8 cellular contexts compared by ENCODE assay signal in the genomic region with DNA sequence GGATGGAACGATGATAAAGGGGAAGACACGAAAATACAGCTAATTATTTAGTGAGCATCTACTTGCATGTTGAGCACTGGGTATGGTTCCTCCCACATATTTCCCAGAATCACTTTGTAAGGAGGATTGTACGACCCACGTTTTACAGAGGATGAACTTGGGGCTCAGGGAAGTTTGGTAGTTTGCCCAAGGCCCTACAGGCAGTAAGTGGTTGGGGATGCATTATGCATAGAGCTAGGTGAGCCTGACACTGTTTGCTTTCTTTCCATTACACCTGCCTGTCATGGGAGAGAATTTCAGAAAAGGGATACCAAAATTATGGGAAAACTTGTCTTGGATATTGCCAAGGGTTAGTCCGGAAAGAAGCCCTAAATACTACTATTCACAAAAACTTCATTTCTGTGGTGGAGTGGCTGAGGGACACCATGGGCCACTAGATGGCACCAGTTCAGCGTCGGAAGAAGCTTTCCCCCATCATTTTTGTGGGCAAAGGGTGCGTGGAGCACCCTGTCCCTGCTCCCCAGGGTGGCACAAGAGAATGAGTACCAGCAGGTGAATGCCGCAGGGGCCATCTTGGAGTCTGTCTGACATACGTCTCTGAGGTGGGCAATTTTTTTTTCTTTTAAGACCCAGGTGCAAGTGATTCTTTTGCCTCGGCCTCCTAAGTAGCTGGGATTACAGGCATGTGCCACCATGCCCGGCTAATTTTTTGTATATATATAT. TPM values are rescaled to one million over a fixed set of nuclear protein-coding genes. Genes with fewer than 3 reads are reported as not detected.
A peak's percentile ranks its signal among the peaks of the same experiment; 100 is the strongest.
DNase-seq lines count a peak whose midpoint lies in the region; ATAC-seq and TF ChIP-seq lines count a peak whose summit lies in the region.

No MANE protein-coding gene starts in this region.

- DNase-seq in DMS114 treated with DMSO at 0.1 percent for 48 hours (lab: John Stamatoyannopoulos, UW; ENCODE audit: unreplicated experiment) (peak; percentile 18), Kasumi-1 (lab: John Stamatoyannopoulos, UW) (peak; percentile 64 to 75), RKO (ENCODE audit: low spot score) (peak; percentile 64), germinal center (ENCODE audit: low spot score) (peak; percentile 48), prostate gland (ENCODE audit: low spot score) (peak; percentile 20)

- no peaks in the 10 kb centered on the region for H3K9me3 ChIP-seq in prostate gland

- H3K4me1 Mint-ChIP-seq in activated T-helper 17 cell treated with anti-CD3 and anti-CD28 coated beads, Interleukin-2, amount 50 U/mL, for 72 hours: no peaks in the 10 kb centered on the region

- no peaks in the 10 kb centered on the region for H3K9me3 Mint-ChIP-seq in activated T-helper 17 cell treated with anti-CD3 and anti-CD28 coated beads, Interleukin-2, amount 50 U/mL, for 72 hours

- H3K27ac ChIP-seq in prostate gland: no peak overlapping the region

- H3K4me3 Mint-ChIP-seq in activated T-helper 17 cell treated with anti-CD3 and anti-CD28 coated beads, Interleukin-2, amount 50 U/mL, for 72 hours: no peak overlapping the region

- no peaks in the 10 kb centered on the region for H3K36me3 Mint-ChIP-seq in activated T-helper 17 cell treated with anti-CD3 and anti-CD28 coated beads, Interleukin-2, amount 50 U/mL, for 72 hours (ENCODE audit: low read depth)

- H3K27me3 ChIP-seq in prostate gland (replicated peaks; ENCODE audit: insufficient read depth): no peaks in the 10 kb centered on the region

- TF ChIP-seq CTCF in prostate gland (IDR thresholded peaks at IDR 0.05): peak; percentile 37 to 73 (median 66)

- intact Hi-C loops in prostate gland (cut with DNase I): loop anchor here (5.0 to 10.0 kb wide), 3 partner anchors 124 to 352 kb away; no protein-coding TSS in a partner anchor

- TF ChIP-seq POLR2A in prostate gland (IDR thresholded peaks at IDR 0.05): no peak

- H3K4me1 ChIP-seq in prostate gland (replicated peaks): no peaks in the 10 kb centered on the region

- peak; percentile 52 for ATAC-seq in activated T-helper 17 cell treated with anti-CD3 and anti-CD28 coated beads, Interleukin-2, amount 50 U/mL, for 72 hours (replicated peaks)
- ATAC-seq in GM21423 (IDR thresholded peaks at IDR 0.05; ENCODE audit: unreplicated experiment) (no peak), HG03354 (IDR thresholded peaks at IDR 0.05; ENCODE audit: poor library complexity, severe bottlenecking, unreplicated experiment) (no peak)

- H3K27ac Mint-ChIP-seq in activated T-helper 17 cell treated with anti-CD3 and anti-CD28 coated beads, Interleukin-2, amount 50 U/mL, for 72 hours: no peak overlapping the region

- H3K36me3 ChIP-seq in prostate gland: no peaks in the 10 kb centered on the region

- peaks cover 14% of the 10 kb centered on the region for H3K27me3 Mint-ChIP-seq in activated T-helper 17 cell treated with anti-CD3 and anti-CD28 coated beads, Interleukin-2, amount 50 U/mL, for 72 hours

- 36% methylated on average over 12 of the region's 12 CpGs for WGBS in prostate gland

- no peak overlapping the region for H3K4me3 ChIP-seq in prostate gland

RNA-seq across cellular contexts. Expression of a gene that starts 18.3 kb away (rescaled TPM):
- total RNA-seq in activated T-helper 17 cell treated with anti-CD3 and anti-CD28 coated beads, Interleukin-2, amount 50 U/mL, for 72 hours: 1,000 to 10,000 TPM; 1,803 to 1,918 TPM
- total RNA-seq in prostate gland: 1,000 to 10,000 TPM in 1 of 2 donors, 100 to 1,000 TPM in 1; 950 to 1,861 TPM

RNA-seq across cellular contexts. Expression of a gene that starts 23.5 kb away (rescaled TPM):
- total RNA-seq in activated T-helper 17 cell treated with anti-CD3 and anti-CD28 coated beads, Interleukin-2, amount 50 U/mL, for 72 hours: 10 to 100 TPM; 15.6 to 17.4 TPM
- 10 to 100 TPM; 37.1 to 56.6 TPM for total RNA-seq in prostate gland

RNA-seq across cellular contexts. Expression of a gene that starts 50.1 kb away (rescaled TPM):
- total RNA-seq in activated T-helper 17 cell treated with anti-CD3 and anti-CD28 coated beads, Interleukin-2, amount 50 U/mL, for 72 hours: 10 to 100 TPM; 77.1 to 81.1 TPM
- 10 to 100 TPM; 64.7 to 66.7 TPM for total RNA-seq in prostate gland

RNA-seq across cellular contexts. Expression of a gene that starts 51.3 kb away (rescaled TPM):
- not detected for total RNA-seq in activated T-helper 17 cell treated with anti-CD3 and anti-CD28 coated beads, Interleukin-2, amount 50 U/mL, for 72 hours
- 10 to 100 TPM in 1 of 2 donors, under 1 TPM in 1; 0.36 to 28.5 TPM for total RNA-seq in prostate gland

Comparison
In these comparisons a context has a peak if more than half of its experiments do, and no peak if none do; other contexts are left out.
1. DNase-seq: peak in every context shown above with its lines; median percentile 70 in Kasumi-1; 64 in RKO; 48 in germinal center; 20 in prostate gland; 18 in DMS114 treated with DMSO at 0.1 percent for 48 hours.